ENCODE assay signal across 19 cellular contexts in genomic region chr1:18486195-18486594, GRCh38. TPM values are rescaled to one million over a fixed set of nuclear protein-coding genes. Genes with fewer than 3 reads are reported as not detected.
DNase-seq lines count a peak whose midpoint lies in the region; ATAC-seq lines count a peak whose summit lies in the region.
"Had no signal": no experiment of that assay in that cellular context is flagged by ENCODE, and none has a peak within 500 bp of the region (broad histone marks: within the 10 kb centered on the region; RNA-seq: fewer than 3 reads in every experiment).

No MANE protein-coding gene starts in this region.

- no peak overlapping the region for H3K27ac Mint-ChIP-seq in activated CD4-positive, alpha-beta memory T cell treated with anti-CD3 and anti-CD28 coated beads for 36 hours
- H3K27ac Mint-ChIP-seq: naive B cell had no signal

- H3K4me1 Mint-ChIP-seq in activated CD4-positive, alpha-beta memory T cell treated with anti-CD3 and anti-CD28 coated beads for 36 hours (ENCODE audit: low read depth): no peaks in the 10 kb centered on the region

- H3K9me3 Mint-ChIP-seq in activated CD4-positive, alpha-beta memory T cell treated with anti-CD3 and anti-CD28 coated beads for 36 hours: peaks cover 4% of the 10 kb centered on the region

- no peak for ATAC-seq in Right ventricle myocardium inferior
- ATAC-seq: left lung had no signal

- intact Hi-C loops in cardiac septum (cut with DNase I) (no loop called here), Right ventricle myocardium inferior (cut with DNase I) (no loop called here)
- intact Hi-C loops in activated CD4-positive, alpha-beta memory T cell treated with anti-CD3 and anti-CD28 coated beads for 36 hours (cut with micrococcal nuclease): no loop called here

- H3K27me3 Mint-ChIP-seq in activated CD4-positive, alpha-beta memory T cell treated with anti-CD3 and anti-CD28 coated beads for 36 hours: peaks cover 9% of the 10 kb centered on the region

- no peak overlapping the region for H3K4me3 Mint-ChIP-seq in activated CD4-positive, alpha-beta memory T cell treated with anti-CD3 and anti-CD28 coated beads for 36 hours
- H3K4me3 Mint-ChIP-seq: naive B cell had no signal

- H3K36me3 Mint-ChIP-seq in activated CD4-positive, alpha-beta memory T cell treated with anti-CD3 and anti-CD28 coated beads for 36 hours: no peaks in the 10 kb centered on the region
- H3K36me3 Mint-ChIP-seq: naive B cell had no signal

- peak; percentile 58 for DNase-seq in cardiac septum (ENCODE audit: low spot score)
- DNase-seq in Right ventricle myocardium inferior (ENCODE audit: missing footprints): no peak
- peak; percentile 55 for DNase-seq in NCI-H82 (lab: John Stamatoyannopoulos, UW)
- peak; percentile 40 for DNase-seq in iPS DF 19.7 (ENCODE audit: low read depth, low spot score)
- no peak for DNase-seq in NCI-H2196 treated with DMSO at 0.1 percent for 48 hours (lab: John Stamatoyannopoulos, UW; ENCODE audit: unreplicated experiment)
- DNase-seq in effector CD8-positive, alpha-beta T cell (lab: John Stamatoyannopoulos, UW): no peak
- DNase-seq in NCI-H510A (lab: John Stamatoyannopoulos, UW): no peak
- no peak for DNase-seq in activated CD4-positive, alpha-beta memory T cell treated with anti-CD3 and anti-CD28 coated beads for 36 hours
- DNase-seq: activated CD4-positive, alpha-beta T cell treated with anti-CD3 and anti-CD28 coated beads for 48 hours; activated T-cell treated with anti-CD3 and anti-CD28 coated beads, Interleukin-2, amount 50 U/mL, for 1 hour; left lung; naive B cell; NCI-H446 treated with DMSO at 0.1 percent for 48 hours; stimulated activated CD4-positive, alpha-beta T cell treated with anti-CD3 and anti-CD28 coated beads, Interleukin-15, amount 100 ng/mL, for 24 hours had no signal

- POLR2A ChIA-PET in activated CD4-positive, alpha-beta memory T cell treated with anti-CD3 and anti-CD28 coated beads for 36 hours (lab: Charles Lee): no interaction called here

- CTCF ChIA-PET in activated CD4-positive, alpha-beta memory T cell treated with anti-CD3 and anti-CD28 coated beads for 36 hours (lab: Charles Lee): no interaction called here

RNA-seq across cellular contexts. Expression of gene KLHDC7A, which starts 5.5 kb away (rescaled TPM):
- total RNA-seq in cardiac septum: not detected
- not detected for total RNA-seq in Right ventricle myocardium inferior
- total RNA-seq in activated CD4-positive, alpha-beta memory T cell treated with anti-CD3 and anti-CD28 coated beads for 36 hours: not detected
- total RNA-seq: adrenal gland; cerebellum; glomerular endothelial cell; pulmonary artery endothelial cell; T-helper 2 cell treated with Interferon-gamma antibody and Interleukin-4, amounts not matched to agents 100 ng/mL and 5 ng/mL, for 36 hours had no signal

Comparison
In these comparisons a context has a peak if more than half of its experiments do, and no peak if none do; other contexts are left out.
1. DNase-seq: peak in cardiac septum (single experiment), NCI-H82 (single experiment) and iPS DF 19.7 (single experiment); none in Right ventricle myocardium inferior (single experiment), NCI-H2196 treated with DMSO at 0.1 percent for 48 hours (single experiment), effector CD8-positive, alpha-beta T cell (single experiment), NCI-H510A (single experiment) and activated CD4-positive, alpha-beta memory T cell treated with anti-CD3 and anti-CD28 coated beads for 36 hours (single experiment).